In genomic region chr1:21624577-21625389, GRCh38 we compare ENCODE assay signal across 18 cellular contexts. TPM values are rescaled to one million over a fixed set of nuclear protein-coding genes. Genes with fewer than 3 reads are reported as not detected.
DNase-seq lines count a peak whose midpoint lies in the region; ATAC-seq and TF ChIP-seq lines count a peak whose summit lies in the region.
"Had no signal": no experiment of that assay in that cellular context is flagged by ENCODE, and none has a peak within 500 bp of the region (broad histone marks: within the 10 kb centered on the region; RNA-seq: fewer than 3 reads in every experiment).

No MANE protein-coding gene starts in this region.

- ATAC-seq in esophagus mucosa, result no peak
- ATAC-seq: activated naive CD8-positive, alpha-beta T cell treated with anti-CD3 and anti-CD28 coated beads, Interleukin-2, amount 50 U/mL, for 24 hours had no signal

- intact Hi-C loops in PC-9 (cut with micrococcal nuclease; ENCODE audit: unreplicated experiment) (loop anchor here (5.0 kb wide), 1 partner anchor 32 kb away; no protein-coding TSS in a partner anchor), prostate gland (cut with DNase I) (no loop called here)

- CTCF ChIA-PET in PC-9 (lab: Charles Lee), result interaction anchor here (0.6 kb wide), 1 partner anchor 1638 kb away, joined by 7 read pairs; no protein-coding TSS in a partner anchor

- no peak for TF ChIP-seq CTCF in PC-9 (conservative IDR thresholded peaks at IDR 0.05)
- no peak for TF ChIP-seq CTCF in prostate gland (IDR thresholded peaks at IDR 0.05)

- POLR2A ChIA-PET in PC-9 (lab: Charles Lee; ENCODE audit: unreplicated experiment), result interaction anchor here (0.6 kb wide), 1 partner anchor 9 kb away, joined by 11 read pairs; no protein-coding TSS in a partner anchor

- H3K9me3 ChIP-seq in PC-9 (ENCODE audit: insufficient read depth, low read depth), result no peaks in the 10 kb centered on the region
- no peaks in the 10 kb centered on the region for H3K9me3 ChIP-seq in prostate gland
- H3K9me3 ChIP-seq: vagina had no signal

- no peak for TF ChIP-seq POLR2A in prostate gland (IDR thresholded peaks at IDR 0.05)

- 0 out of 2 replicates have a peak, but pooled peaks cover 5% of the 10 kb centered on the region for H3K79me2 ChIP-seq in PC-9 (ENCODE audit: low read depth)

- H3K36me3 ChIP-seq in PC-9 (ENCODE audit: low read depth) (no peaks in the 10 kb centered on the region), prostate gland (no peaks in the 10 kb centered on the region)
- H3K36me3 ChIP-seq: vagina had no signal

- H3F3A ChIP-seq in PC-9 (ENCODE audit: insufficient read depth, low read depth), result peaks cover 36% of the 10 kb centered on the region

- peaks cover 57% of the 10 kb centered on the region for H3K4me1 ChIP-seq in PC-9 (replicated peaks; ENCODE audit: insufficient read depth)
- peaks cover 32% of the 10 kb centered on the region for H3K4me1 ChIP-seq in prostate gland (replicated peaks)

- no TSS peak for BruUV-seq in PC-9 (replicated peaks; lab: Mats Ljungman, UMichigan)

- DNase-seq in DMS 273 treated with DMSO at 0.1 percent for 48 hours (lab: John Stamatoyannopoulos, UW) (peak; percentile 71), PC-9 (no peak), foreskin melanocyte (peak; percentile 10), prostate gland (ENCODE audit: low spot score) (no peak), DMS153 treated with DMSO at 0.1 percent for 48 hours (lab: John Stamatoyannopoulos, UW; ENCODE audit: unreplicated experiment) (no peak), HuH-7.5 (ENCODE audit: low spot score) (no peak)
- DNase-seq in stimulated activated naive CD4-positive, alpha-beta T cell treated with Interleukin-2 at 50 U/mL for 16 hours (lab: John Stamatoyannopoulos, UW), result no peak
- DNase-seq: activated CD4-positive, alpha-beta T cell treated with anti-CD3 and anti-CD28 coated beads, Interleukin-2, amount 10 ng/mL, durations not matched to agents 24 days and 14 days; activated naive CD8-positive, alpha-beta T cell treated with anti-CD3 and anti-CD28 coated beads, Interleukin-2, amount 50 U/mL, for 24 hours; activated T-cell treated with anti-CD3 and anti-CD28 coated beads, Interleukin-2, amount 50 U/mL, for 48 hours; foreskin fibroblast; immature natural killer cell; MM.1S; NCI-H2171; stimulated activated CD4-positive, alpha-beta T cell treated with anti-CD3 and anti-CD28 coated beads, Interleukin-2, amount 100 ng/mL, for 48 hours had no signal

- H3K27ac ChIP-seq in PC-9 (0 out of 2 replicates have a peak overlapping the region, but pooled peaks have one; percentile 96), prostate gland (peak overlapping the region; percentile 62 to 67)
- H3K27ac ChIP-seq: vagina had no signal

- 42% methylated on average over 11 of the region's 11 CpGs for WGBS in prostate gland

- no peak overlapping the region for H2AFZ ChIP-seq in PC-9

- H3K4me2 ChIP-seq in PC-9, result no peak overlapping the region

- H3K27me3 ChIP-seq in PC-9 (ENCODE audit: insufficient read depth, low read depth), result no peaks in the 10 kb centered on the region
- no peaks in the 10 kb centered on the region for H3K27me3 ChIP-seq in prostate gland (replicated peaks; ENCODE audit: insufficient read depth)
- H3K27me3 ChIP-seq: vagina had no signal

- H4K20me1 ChIP-seq in PC-9 (ENCODE audit: insufficient read depth), result no peaks in the 10 kb centered on the region

- H3K9me2 ChIP-seq in PC-9 (ENCODE audit: insufficient read depth), result no peaks in the 10 kb centered on the region

- H3K4me3 ChIP-seq in PC-9 (no peak overlapping the region), prostate gland (no peak overlapping the region)
- H3K4me3 ChIP-seq: vagina had no signal

RNA-seq across cellular contexts. Expression of gene RAP1GAP, which starts 44.4 kb away (rescaled TPM):
- total RNA-seq in PC-9 (2021), result 22.7 and 30.2 TPM in 2 replicates
- 10 to 100 TPM; 22.9 to 36.1 TPM for total RNA-seq in prostate gland
- total RNA-seq in esophagus mucosa, result 3.0 TPM
- total RNA-seq: dermis microvascular lymphatic vessel endothelial cell had no signal

Comparison
In these comparisons a context has a peak if more than half of its experiments do, and no peak if none do; other contexts are left out.
1. DNase-seq: peak in DMS 273 treated with DMSO at 0.1 percent for 48 hours (single experiment) and foreskin melanocyte (single experiment); none in PC-9 (0 of 2), prostate gland (single experiment), stimulated activated naive CD4-positive, alpha-beta T cell treated with Interleukin-2 at 50 U/mL for 16 hours (single experiment), DMS153 treated with DMSO at 0.1 percent for 48 hours (single experiment) and HuH-7.5 (single experiment).